In genomic region chr9:130186839-130187522, GRCh38 we compare ENCODE assay signal across 8 cellular contexts. TPM values are rescaled to one million over a fixed set of nuclear protein-coding genes. Genes with fewer than 3 reads are reported as not detected.
DNase-seq lines count a peak whose midpoint lies in the region; ATAC-seq and TF ChIP-seq lines count a peak whose summit lies in the region.

No MANE protein-coding gene starts in this region.

- POLR2A ChIA-PET in HEK293 (lab: Yijun Ruan, JAX) = interaction anchor here (1.1 to 1.3 kb wide), 2 partner anchors 9 to 14 kb away, joined by 4 to 5 read pairs; partner anchors contain the start of gene NCS1

- no peak for ATAC-seq in GM18870 (IDR thresholded peaks at IDR 0.05; ENCODE audit: unreplicated experiment)

- no peak overlapping the region for H3K27ac ChIP-seq in HEK293 (ENCODE audit: extremely low read depth, low read depth, low read length)

- TF ChIP-seq CTCF in HEK293 (tag by site-specific recombination; IDR thresholded peaks at IDR 0.05) = no peak
- no peak for TF ChIP-seq CTCF in fibroblast of pulmonary artery (IDR thresholded peaks at IDR 0.05; ENCODE audit: low read length, missing control alignments)

- H3K9me3 ChIP-seq in HEK293 (ENCODE audit: control insufficient read depth, insufficient read depth, low read depth, low read length) = no peaks in the 10 kb centered on the region

- peak; percentile 65 for DNase-seq in RKO (ENCODE audit: low spot score)
- peak; percentile 42 for DNase-seq in fibroblast of pulmonary artery (ENCODE audit: low read depth)
- DNase-seq in renal cortical epithelial cell (ENCODE audit: low read depth) = peak; percentile 76
- DNase-seq in D341Med (ENCODE audit: low spot score) = no peak
- no peak for DNase-seq in activated effector memory CD4-positive, alpha-beta T cell treated with anti-CD3 and anti-CD28 coated beads, Interleukin-2, amount 50 U/mL, for 16 hours
- no peak for DNase-seq in epidermal melanocyte (ENCODE audit: insufficient read length, low spot score)

- no peaks in the 10 kb centered on the region for H3K36me3 ChIP-seq in HEK293 (ENCODE audit: control insufficient read depth in 2 of 2, insufficient read depth in 1 of 2, low read length in 2 of 2)

- H3K4me3 ChIP-seq in HEK293 (ENCODE audit: low read depth, low read length) (peak overlapping the region; percentile 18), fibroblast of pulmonary artery (replicated peaks; ENCODE audit: low read depth, low read length) (no peak overlapping the region)

- CTCF ChIA-PET in HEK293 (lab: Yijun Ruan, JAX) = interaction anchor here (0.6 to 2.5 kb wide), 5 partner anchors 13 to 1991 kb away, joined by 3 to 8 read pairs (median 4); no protein-coding TSS in a partner anchor

- H3K4me1 ChIP-seq in HEK293 (ENCODE audit: control insufficient read depth, insufficient read depth, low read length) = no peaks in the 10 kb centered on the region

TF ChIP-seq in HEK293, 187 proteins besides CTCF, POLR2A, EP300 and RAD21 (continues in another document):
- no peak for TF ChIP-seq ZNF416 (tag by site-specific recombination; IDR thresholded peaks at IDR 0.05)
- TF ChIP-seq KLF16 (tag by site-specific recombination; IDR thresholded peaks at IDR 0.05) = peak; percentile 44; the same call in 1 of the 2 replicates
- no peak for TF ChIP-seq ZNF488 (tag by site-specific recombination; IDR thresholded peaks at IDR 0.05)
- peak; percentile 39 for TF ChIP-seq ZNF366 (tag by site-specific recombination; conservative IDR thresholded peaks at IDR 0.05)
- TF ChIP-seq ZNF692 (tag by site-specific recombination; IDR thresholded peaks at IDR 0.05) = no peak
- no peak for TF ChIP-seq ZNF610 (tag by site-specific recombination; IDR thresholded peaks at IDR 0.05; ENCODE audit: borderline replicate concordance)
- peak; percentile 59 for TF ChIP-seq ZBTB17 (tag by site-specific recombination; IDR thresholded peaks at IDR 0.05)
- no peak for TF ChIP-seq ZBTB44 (tag by site-specific recombination; IDR thresholded peaks at IDR 0.05)
- no peak for TF ChIP-seq ZNF48 (tag by site-specific recombination; IDR thresholded peaks at IDR 0.05)
- no peak for TF ChIP-seq ZNF10 (tag by site-specific recombination; IDR thresholded peaks at IDR 0.05)
- TF ChIP-seq GLI4 (tag by site-specific recombination; IDR thresholded peaks at IDR 0.05) = no peak
- no peak for TF ChIP-seq ZNF394 (tag by site-specific recombination; IDR thresholded peaks at IDR 0.05; ENCODE audit: borderline replicate concordance)
- no peak for TF ChIP-seq ZNF549 (tag by site-specific recombination; IDR thresholded peaks at IDR 0.05)
- no peak for TF ChIP-seq IKZF3 (tag by site-specific recombination; IDR thresholded peaks at IDR 0.05)
- no peak for TF ChIP-seq ZNF677 (tag by site-specific recombination; IDR thresholded peaks at IDR 0.05)
- no peak for TF ChIP-seq HOXA7 (CRISPR knock-in tag; IDR thresholded peaks at IDR 0.05; ENCODE audit: borderline replicate concordance)
- peak; percentile 67 for TF ChIP-seq ZBTB48 (tag by site-specific recombination; IDR thresholded peaks at IDR 0.05)
- TF ChIP-seq SCRT2 (tag by site-specific recombination; IDR thresholded peaks at IDR 0.05) = no peak
- TF ChIP-seq KLF10 (tag by site-specific recombination; IDR thresholded peaks at IDR 0.05) = peak; percentile 71; the same call in 1 of the 2 replicates
- no peak for TF ChIP-seq ZNF16 (tag by site-specific recombination; IDR thresholded peaks at IDR 0.05; ENCODE audit: low read depth)
- TF ChIP-seq ZNF639 (tag by site-specific recombination; IDR thresholded peaks at IDR 0.05) = no peak
- TF ChIP-seq ZNF449 (tag by site-specific recombination; IDR thresholded peaks at IDR 0.05) = no peak
- TF ChIP-seq ZNF335 (tag by site-specific recombination; conservative IDR thresholded peaks at IDR 0.05) = peak; percentile 90
- no peak for TF ChIP-seq ZXDB (tag by site-specific recombination; IDR thresholded peaks at IDR 0.05)
- no peak for TF ChIP-seq ZNF433 (tag by site-specific recombination; IDR thresholded peaks at IDR 0.05; ENCODE audit: low read depth)
- TF ChIP-seq ZNF660 (tag by site-specific recombination; IDR thresholded peaks at IDR 0.05) = no peak
- TF ChIP-seq SP2 (tag by site-specific recombination; IDR thresholded peaks at IDR 0.05) = peak; percentile 58
- TF ChIP-seq ZNF473 (tag by site-specific recombination; IDR thresholded peaks at IDR 0.05) = no peak
- no peak for TF ChIP-seq ZNF398 (tag by site-specific recombination; IDR thresholded peaks at IDR 0.05)
- TF ChIP-seq RBAK (tag by site-specific recombination; IDR thresholded peaks at IDR 0.05) = no peak

RNA-seq across cellular contexts. Expression of gene NCS1, which starts 14.8 kb away (rescaled TPM):
- 58.7 and 69.8 TPM in 2 replicates for total RNA-seq in renal cortical epithelial cell

Comparison
In these comparisons a context has a peak if more than half of its experiments do, and no peak if none do; other contexts are left out.
1. DNase-seq: peak in RKO (single experiment), fibroblast of pulmonary artery (single experiment) and renal cortical epithelial cell (single experiment); none in D341Med (single experiment), activated effector memory CD4-positive, alpha-beta T cell treated with anti-CD3 and anti-CD28 coated beads, Interleukin-2, amount 50 U/mL, for 16 hours (single experiment) and epidermal melanocyte (single experiment).